In the genomic region with DNA sequence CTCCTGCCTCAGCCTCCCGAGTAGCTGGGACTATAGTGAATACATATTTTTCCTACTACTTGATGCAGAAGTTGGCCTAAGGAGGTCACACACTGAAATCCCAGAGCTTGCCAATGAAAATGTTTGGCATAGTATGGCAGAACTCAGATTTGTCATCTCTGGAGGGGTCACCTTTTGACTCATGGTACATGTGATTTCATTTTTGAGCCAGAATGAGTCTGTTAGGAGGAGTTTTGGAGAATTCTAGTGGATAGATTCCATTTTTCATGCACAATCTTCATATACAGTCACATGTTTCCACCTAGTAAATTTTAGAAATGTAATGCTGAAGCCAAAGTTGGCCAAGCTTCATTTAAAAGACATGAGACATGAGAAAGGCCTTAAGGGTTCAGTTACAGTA, we compare ENCODE assay signal across 15 cellular contexts.
"Had no signal": no experiment of that assay in that cellular context is flagged by ENCODE, and none has a peak within 500 bp of the region (broad histone marks: within the 10 kb centered on the region; RNA-seq: fewer than 3 reads in every experiment).

No MANE protein-coding gene starts in this region.

- H3K27me3 ChIP-seq: ascending aorta, cardiac muscle cell, left lung had no signal

- ATAC-seq: left lung; mucosa of descending colon; naive thymus-derived CD4-positive, alpha-beta T cell; T-cell had no signal

- H3K27ac ChIP-seq: ascending aorta, cardiac muscle cell, left lung, skin epidermis had no signal

- H3K9me3 ChIP-seq: ascending aorta, left lung, mucosa of descending colon had no signal

- H3K4me3 ChIP-seq: ascending aorta, cardiac muscle cell, left lung, mucosa of descending colon, skin epidermis had no signal

- DNase-seq: activated CD4-positive, alpha-beta T cell treated with anti-CD3 and anti-CD28 coated beads, Interleukin-2, amount 10 ng/mL, durations not matched to agents 7 days and 5 days; activated CD8-positive, alpha-beta memory T cell treated with anti-CD3 and anti-CD28 coated beads for 24 hours; activated naive CD8-positive, alpha-beta T cell treated with anti-CD3 and anti-CD28 coated beads, Interleukin-2, amount 10 ng/mL, durations not matched to agents 7 days and 5 days; left lung; mucosa of descending colon; naive thymus-derived CD4-positive, alpha-beta T cell; retina; stimulated activated CD4-positive, alpha-beta T cell treated with anti-CD3 and anti-CD28 coated beads, Interleukin-15, amount 100 ng/mL, for 24 hours; stimulated activated CD4-positive, alpha-beta T cell treated with anti-CD3 and anti-CD28 coated beads, Interleukin-4, amount 100 ng/mL, for 24 hours; stimulated activated naive CD4-positive, alpha-beta T cell; T-cell; T-helper 9 cell had no signal

- H3K36me3 ChIP-seq: ascending aorta, cardiac muscle cell, left lung had no signal
